ENCODE assay signal across 9 cellular contexts in the genomic region with DNA sequence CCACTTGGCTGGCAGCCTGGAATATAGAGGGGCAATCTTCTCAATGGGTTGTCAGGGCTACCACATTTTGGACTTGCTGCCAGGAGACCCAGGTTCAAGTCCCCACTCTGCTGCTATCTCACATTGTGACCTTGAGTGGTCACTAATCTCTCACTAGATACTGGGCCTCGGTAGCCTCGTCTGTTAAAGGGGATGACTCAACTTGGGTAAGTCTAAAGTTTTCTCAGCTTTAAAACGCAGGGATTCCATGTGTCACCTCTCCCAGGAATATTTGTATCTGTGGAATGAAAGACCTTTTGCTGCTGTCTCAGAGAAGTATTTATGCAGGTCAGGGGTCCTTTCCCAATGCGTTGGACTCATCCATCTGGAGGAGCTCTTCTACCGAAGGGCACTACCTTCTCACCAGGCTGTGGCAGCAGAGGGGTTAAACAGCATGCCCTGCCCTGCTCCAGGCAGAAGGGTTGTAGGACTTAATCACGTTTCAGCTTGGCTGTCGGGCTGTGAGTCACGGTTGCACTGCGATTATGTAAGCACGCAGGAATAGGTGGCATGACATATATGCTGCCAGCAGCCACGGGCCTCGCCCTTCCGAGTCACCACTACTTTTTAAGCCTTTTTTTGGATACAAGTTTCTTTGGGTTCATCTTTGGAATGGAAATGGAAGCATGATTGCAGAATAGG.
DNase-seq lines count a peak whose midpoint lies in the region; ATAC-seq and TF ChIP-seq lines count a peak whose summit lies in the region.
"Had no signal": no experiment of that assay in that cellular context is flagged by ENCODE, and none has a peak within 500 bp of the region (broad histone marks: within the 10 kb centered on the region; RNA-seq: fewer than 3 reads in every experiment).

No MANE protein-coding gene starts in this region.

- H3K9me3 Mint-ChIP-seq in endothelial cell (ENCODE audit: unreplicated experiment), result no peaks in the 10 kb centered on the region

- no peak overlapping the region for H3K4me3 Mint-ChIP-seq in endothelial cell (ENCODE audit: unreplicated experiment)

- peak; percentile 4; the same call in 1 of the 2 replicates for TF ChIP-seq CTCF in AG10803 (conservative IDR thresholded peaks at IDR 0.05; ENCODE audit: low read length)
- TF ChIP-seq CTCF in brain microvascular endothelial cell (IDR thresholded peaks at IDR 0.05; ENCODE audit: low read depth, low read length, missing control alignments), result peak; percentile 4
- no peak for TF ChIP-seq CTCF in endothelial cell (IDR thresholded peaks at IDR 0.05; ENCODE audit: unreplicated experiment)

- ATAC-seq in GM21576 (IDR thresholded peaks at IDR 0.05; ENCODE audit: unreplicated experiment) (no peak), HG03460 (IDR thresholded peaks at IDR 0.05; ENCODE audit: unreplicated experiment) (no peak)

- H3K36me3 Mint-ChIP-seq in endothelial cell (ENCODE audit: low read depth, unreplicated experiment), result peaks cover 4% of the 10 kb centered on the region

- H3K27ac Mint-ChIP-seq in endothelial cell (ENCODE audit: unreplicated experiment), result no peak overlapping the region

- DNase-seq in AG10803 (ENCODE audit: low read depth), result peak; percentile 97
- DNase-seq in LHCN-M2 (ENCODE audit: low read depth), result peak; percentile 93
- DNase-seq in brain microvascular endothelial cell, result peak; percentile 87
- peak; percentile 97 for DNase-seq in kidney tubule cell (ENCODE audit: low spot score)
- DNase-seq in endothelial cell (ENCODE audit: low spot score), result no peak
- no peak for DNase-seq in NCI-H2081 (lab: John Stamatoyannopoulos, UW)

- H3K27me3 ChIP-seq in brain microvascular endothelial cell (replicated peaks), result no peaks in the 10 kb centered on the region
- H3K27me3 ChIP-seq: ovary had no signal

- H3K27me3 Mint-ChIP-seq in endothelial cell (ENCODE audit: unreplicated experiment), result no peaks in the 10 kb centered on the region

- H3K36me3 ChIP-seq in brain microvascular endothelial cell (replicated peaks), result no peaks in the 10 kb centered on the region
- H3K36me3 ChIP-seq: ovary had no signal

- peaks cover 22% of the 10 kb centered on the region for H3K4me1 Mint-ChIP-seq in endothelial cell (ENCODE audit: unreplicated experiment)

- H3K4me3 ChIP-seq in AG10803 (ENCODE audit: low read length) (no peak overlapping the region), brain microvascular endothelial cell (ENCODE audit: low read depth, low read length) (no peak overlapping the region)
- H3K4me3 ChIP-seq: ovary had no signal

- H3K27ac ChIP-seq in brain microvascular endothelial cell, result no peak overlapping the region
- H3K27ac ChIP-seq: ovary had no signal

- in situ Hi-C loops in brain microvascular endothelial cell (cut with HindIII; ENCODE audit: low pct_ligation_motif_present, low sequenced_read_pairs), result no loop called here

Comparison
In these comparisons a context has a peak if more than half of its experiments do, and no peak if none do; other contexts are left out.
1. DNase-seq: peak in AG10803 (single experiment), LHCN-M2 (single experiment), brain microvascular endothelial cell (single experiment) and kidney tubule cell (single experiment); none in endothelial cell (single experiment) and NCI-H2081 (0 of 2).